In genomic region chr10:29535778-29536459, GRCh38 we compare ENCODE assay signal across 10 cellular contexts.
DNase-seq lines count a peak whose midpoint lies in the region; ATAC-seq, FAIRE-seq and TF ChIP-seq lines count a peak whose summit lies in the region.
"Had no signal": no experiment of that assay in that cellular context is flagged by ENCODE, and none has a peak within 500 bp of the region (broad histone marks: within the 10 kb centered on the region; RNA-seq: fewer than 3 reads in every experiment).

No MANE protein-coding gene starts in this region.

- no peaks in the 10 kb centered on the region for H3K4me1 ChIP-seq in PC-9 (replicated peaks; ENCODE audit: insufficient read depth)
- no peaks in the 10 kb centered on the region for H3K4me1 ChIP-seq in endodermal cell (ENCODE audit: control insufficient read depth, insufficient read depth, low read length)
- peaks cover 45% of the 10 kb centered on the region for H3K4me1 ChIP-seq in mesodermal cell (ENCODE audit: control insufficient read depth, insufficient read depth, low read length, poor library complexity, severe bottlenecking)
- peaks cover 19 to 53% (median 39%) of the 10 kb centered on the region in 4 donors for H3K4me1 ChIP-seq in transverse colon

- H3K4me1 Mint-ChIP-seq in endodermal cell, result peaks cover 15% of the 10 kb centered on the region
- H3K4me1 Mint-ChIP-seq: activated CD4-positive, alpha-beta T cell treated with anti-CD3 and anti-CD28 coated beads, Interleukin-2, amount 10 ng/mL, durations not matched to agents 7 days and 5 days had no signal

- TF ChIP-seq POLR2A in transverse colon (IDR thresholded peaks at IDR 0.05), result no peak
- no peak for TF ChIP-seq POLR2A in H54 (IDR thresholded peaks at IDR 0.05; ENCODE audit: low read depth, low read length)

- H3F3A ChIP-seq in PC-9 (ENCODE audit: insufficient read depth, low read depth), result peaks cover 2% of the 10 kb centered on the region; the same call in 1 of the 2 replicates

- no peaks in the 10 kb centered on the region for H3K9me3 ChIP-seq in PC-9 (ENCODE audit: insufficient read depth, low read depth)
- no peaks in the 10 kb centered on the region for H3K9me3 ChIP-seq in endodermal cell (ENCODE audit: control insufficient read depth, low read length)
- no peaks in the 10 kb centered on the region for H3K9me3 ChIP-seq in mesodermal cell (ENCODE audit: control insufficient read depth, low read length)
- no peaks in the 10 kb centered on the region for H3K9me3 ChIP-seq in transverse colon

- no peaks in the 10 kb centered on the region for H3K9me2 ChIP-seq in PC-9 (ENCODE audit: insufficient read depth)

- no peak for DNase-seq in PC-9
- DNase-seq in endodermal cell, result no peak
- DNase-seq in transverse colon, result no peak
- DNase-seq in H54 (ENCODE audit: insufficient read length, low spot score), result no peak
- no peak for DNase-seq in stimulated activated CD4-positive, alpha-beta T cell treated with anti-CD3 and anti-CD28 coated beads, Interleukin-4, amount 100 ng/mL, for 1 hour
- no peak for DNase-seq in activated T-cell treated with anti-CD3 and anti-CD28 coated beads, Interleukin-2, amount 50 U/mL, for 48 hours
- DNase-seq: activated CD4-positive, alpha-beta T cell treated with anti-CD3 and anti-CD28 coated beads, Interleukin-2, amount 10 ng/mL, durations not matched to agents 7 days and 5 days; stimulated activated naive B cell treated with anti-CD40 and anti-IgM and Interleukin-4, amounts not matched to agents 10 μg/mL and 1 μg/mL and 100 μg/mL, for 72 hours had no signal

- CTCF ChIA-PET in PC-9 (lab: Charles Lee), result interaction anchor here (0.6 to 1.2 kb wide), 3 partner anchors 18 to 600 kb away, joined by 3 to 15 read pairs (median 4); no protein-coding TSS in a partner anchor

- no peak for FAIRE-seq in H54 (lab: Jason Lieb, UNC)

- 0 out of 2 replicates have a peak, but pooled peaks cover 6% of the 10 kb centered on the region for H3K79me2 ChIP-seq in PC-9 (ENCODE audit: low read depth)

- H3K9me3 Mint-ChIP-seq in endodermal cell, result no peaks in the 10 kb centered on the region
- H3K9me3 Mint-ChIP-seq: activated CD4-positive, alpha-beta T cell treated with anti-CD3 and anti-CD28 coated beads, Interleukin-2, amount 10 ng/mL, durations not matched to agents 7 days and 5 days; stimulated activated naive B cell treated with anti-CD40 and anti-IgM and Interleukin-4, amounts not matched to agents 10 μg/mL and 1 μg/mL and 100 μg/mL, for 72 hours had no signal

- H3K27ac ChIP-seq in PC-9 (0 out of 2 replicates have a peak overlapping the region, but pooled peaks have one; percentile 9), endodermal cell (ENCODE audit: low read depth, low read length) (peak overlapping the region; percentile 72), mesodermal cell (ENCODE audit: low read depth, low read length, severe bottlenecking) (peak overlapping the region; percentile 80), transverse colon (peak overlapping the region; percentile 77 to 84 (median 80))

- TF ChIP-seq CTCF in PC-9 (conservative IDR thresholded peaks at IDR 0.05) (no peak), endodermal cell (conservative IDR thresholded peaks at IDR 0.05) (peak; percentile 30), transverse colon (IDR thresholded peaks at IDR 0.05) (no peak)

- BruUV-seq in PC-9 (replicated peaks; lab: Mats Ljungman, UMichigan), result no TSS peak

- 84 to 100% methylated on average over 1 to 7 of the region's 7 CpGs for WGBS in endodermal cell (ENCODE audit: insufficient coverage in 1 of 2, insufficient read length in 1 of 2), 2 experiments
- 21 to 92% methylated on average over 1 to 5 of the region's 7 CpGs for WGBS in mesodermal cell (ENCODE audit: insufficient coverage in 2 of 2), 2 experiments
- WGBS in transverse colon (ENCODE audit: low coverage in 1 of 2), 2 donors, result 36 to 37% methylated on average over 7 of the region's 7 CpGs

- H3K4me3 ChIP-seq in PC-9 (no peak overlapping the region), endodermal cell (ENCODE audit: low read length) (no peak overlapping the region), mesodermal cell (ENCODE audit: extremely low read depth, insufficient read depth, low read length, poor library complexity, severe bottlenecking) (no peak overlapping the region), transverse colon (peak overlapping the region in 1 of 4 donors; percentile 1)

- no peak overlapping the region for H2AFZ ChIP-seq in PC-9

- in situ Hi-C loops in transverse colon (cut with MboI; ENCODE audit: low pct_ligation_motif_present in 1 of 4, low pct_unique_long_range_greater_than_20kb in 1 of 4, low sequenced_read_pairs in 3 of 4), result no loop called here

- no peak overlapping the region for H3K9ac ChIP-seq in endodermal cell (ENCODE audit: extremely low read depth, low read length, poor library complexity, severe bottlenecking)

- no peak overlapping the region for H3K4me3 Mint-ChIP-seq in endodermal cell
- H3K4me3 Mint-ChIP-seq: activated CD4-positive, alpha-beta T cell treated with anti-CD3 and anti-CD28 coated beads, Interleukin-2, amount 10 ng/mL, durations not matched to agents 7 days and 5 days; stimulated activated naive B cell treated with anti-CD40 and anti-IgM and Interleukin-4, amounts not matched to agents 10 μg/mL and 1 μg/mL and 100 μg/mL, for 72 hours had no signal

- H3K27ac Mint-ChIP-seq in endodermal cell, result no peak overlapping the region
- H3K27ac Mint-ChIP-seq: activated CD4-positive, alpha-beta T cell treated with anti-CD3 and anti-CD28 coated beads, Interleukin-2, amount 10 ng/mL, durations not matched to agents 7 days and 5 days; stimulated activated naive B cell treated with anti-CD40 and anti-IgM and Interleukin-4, amounts not matched to agents 10 μg/mL and 1 μg/mL and 100 μg/mL, for 72 hours had no signal

- no peak for TF ChIP-seq EP300 in transverse colon (IDR thresholded peaks at IDR 0.05; ENCODE audit: low read depth)

- H3K27me3 ChIP-seq in PC-9 (ENCODE audit: insufficient read depth, low read depth) (no peaks in the 10 kb centered on the region), endodermal cell (ENCODE audit: control insufficient read depth, insufficient read depth, low read length, poor library complexity, severe bottlenecking) (no peaks in the 10 kb centered on the region), transverse colon (no peaks in the 10 kb centered on the region)

- H3K36me3 ChIP-seq in PC-9 (ENCODE audit: low read depth), result no peaks in the 10 kb centered on the region
- peaks cover 4% of the 10 kb centered on the region for H3K36me3 ChIP-seq in endodermal cell (ENCODE audit: control insufficient read depth, insufficient read depth, low read length)
- H3K36me3 ChIP-seq in mesodermal cell (ENCODE audit: control insufficient read depth, insufficient read depth, low read length), result peaks cover 62% of the 10 kb centered on the region
- H3K36me3 ChIP-seq in transverse colon, result peaks cover 0 to 6% (median 2%) of the 10 kb centered on the region in 4 donors

- POLR2A ChIA-PET in PC-9 (lab: Charles Lee; ENCODE audit: unreplicated experiment), result interaction anchor here (0.6 kb wide), 1 partner anchor 1205 kb away, joined by 4 read pairs; no protein-coding TSS in a partner anchor

- no peaks in the 10 kb centered on the region for H3K36me3 Mint-ChIP-seq in endodermal cell (ENCODE audit: low read depth)
- H3K36me3 Mint-ChIP-seq: stimulated activated naive B cell treated with anti-CD40 and anti-IgM and Interleukin-4, amounts not matched to agents 10 μg/mL and 1 μg/mL and 100 μg/mL, for 72 hours had no signal

- no peak overlapping the region for H3K4me2 ChIP-seq in PC-9

- H3K27me3 Mint-ChIP-seq in endodermal cell (ENCODE audit: insufficient read depth), result no peaks in the 10 kb centered on the region
- H3K27me3 Mint-ChIP-seq: activated CD4-positive, alpha-beta T cell treated with anti-CD3 and anti-CD28 coated beads, Interleukin-2, amount 10 ng/mL, durations not matched to agents 7 days and 5 days had no signal

- ATAC-seq in HG02588 (IDR thresholded peaks at IDR 0.05; ENCODE audit: unreplicated experiment), result no peak
- ATAC-seq: stimulated activated naive B cell treated with anti-CD40 and anti-IgM and Interleukin-4, amounts not matched to agents 10 μg/mL and 1 μg/mL and 100 μg/mL, for 72 hours had no signal

- intact Hi-C loops in PC-9 (cut with micrococcal nuclease; ENCODE audit: unreplicated experiment), result loop anchor here (2.0 to 10.0 kb wide), 2 partner anchors 55 to 199 kb away; no protein-coding TSS in a partner anchor
- intact Hi-C loops in transverse colon (cut with DNase I; ENCODE audit: low total_unique reads), result no loop called here

- H4K20me1 ChIP-seq in PC-9 (ENCODE audit: insufficient read depth), result no peaks in the 10 kb centered on the region

Comparison
In these comparisons a context has a peak if more than half of its experiments do, and no peak if none do; other contexts are left out.
1. H3K27ac ChIP-seq: peak in every context shown above with its lines; median percentile 80 in mesodermal cell; 80 in transverse colon; 72 in endodermal cell; 9 in PC-9.